In genomic region chr11:109012996-109013395, GRCh38 we compare ENCODE assay signal across 19 cellular contexts.
"Had no signal": no experiment of that assay in that cellular context is flagged by ENCODE, and none has a peak within 500 bp of the region (broad histone marks: within the 10 kb centered on the region; RNA-seq: fewer than 3 reads in every experiment).

No MANE protein-coding gene starts in this region.

- H3K36me3 ChIP-seq: SJSA1 had no signal

- H3K4me3 ChIP-seq: SJSA1, SK-N-MC had no signal

- H3K4me2 ChIP-seq: KMS-11 had no signal

- H3K27me3 ChIP-seq: SJSA1 had no signal

- H3K9me3 ChIP-seq: SJSA1 had no signal

- DNase-seq: MV-4-11, NCI-H1048, NCI-H1105, NCI-H1417, NCI-H1436 treated with DMSO at 0.1 percent for 48 hours, NCI-H1694, NCI-H187 treated with DMSO at 0.1 percent for 48 hours, NCI-H2029 treated with DMSO at 0.1 percent for 48 hours, NCI-H2107, NCI-H2227 treated with DMSO at 0.1 percent for 48 hours, NCI-H524, NCI-H69, NCI-H774, Right ventricle myocardium superior, RPMI8226, SIG-M5 had no signal

- H3K27ac ChIP-seq: KMS-11, SJSA1, SK-N-MC had no signal

- H3K9ac ChIP-seq: KMS-11 had no signal
